Comparison of ENCODE assay signal across 2 cellular contexts in the genomic region with DNA sequence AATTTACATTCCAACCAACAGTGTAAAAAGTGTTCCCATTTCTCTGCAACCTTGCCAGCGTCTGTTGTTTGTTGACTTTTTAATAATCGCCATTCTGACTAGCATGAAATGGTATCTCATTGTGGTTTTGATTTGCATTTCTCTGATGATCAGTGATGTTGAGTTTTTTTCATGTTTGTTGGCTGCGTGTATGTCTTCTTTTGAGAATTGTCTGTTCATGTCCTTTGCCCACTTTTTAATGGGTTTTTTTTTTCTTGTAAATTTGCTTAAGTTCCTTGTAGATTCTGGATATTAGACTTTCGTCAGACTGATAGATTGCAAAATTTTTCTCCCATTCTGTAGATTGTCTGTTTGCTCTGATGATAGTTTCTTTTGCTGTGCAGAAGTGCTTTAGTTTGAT. TPM values are rescaled to one million over a fixed set of nuclear protein-coding genes. Genes with fewer than 3 reads are reported as not detected.
"Had no signal": no experiment of that assay in that cellular context is flagged by ENCODE, and none has a peak within 500 bp of the region (broad histone marks: within the 10 kb centered on the region; RNA-seq: fewer than 3 reads in every experiment).

No MANE protein-coding gene starts in this region.

RNA-seq across cellular contexts. Expression of a gene that starts 32.0 kb away (rescaled TPM):
- total RNA-seq: natural killer cell, smooth muscle cell had no signal
- polyA plus RNA-seq: smooth muscle cell had no signal
